Comparison of ENCODE assay signal across 8 cellular contexts in the genomic region with DNA sequence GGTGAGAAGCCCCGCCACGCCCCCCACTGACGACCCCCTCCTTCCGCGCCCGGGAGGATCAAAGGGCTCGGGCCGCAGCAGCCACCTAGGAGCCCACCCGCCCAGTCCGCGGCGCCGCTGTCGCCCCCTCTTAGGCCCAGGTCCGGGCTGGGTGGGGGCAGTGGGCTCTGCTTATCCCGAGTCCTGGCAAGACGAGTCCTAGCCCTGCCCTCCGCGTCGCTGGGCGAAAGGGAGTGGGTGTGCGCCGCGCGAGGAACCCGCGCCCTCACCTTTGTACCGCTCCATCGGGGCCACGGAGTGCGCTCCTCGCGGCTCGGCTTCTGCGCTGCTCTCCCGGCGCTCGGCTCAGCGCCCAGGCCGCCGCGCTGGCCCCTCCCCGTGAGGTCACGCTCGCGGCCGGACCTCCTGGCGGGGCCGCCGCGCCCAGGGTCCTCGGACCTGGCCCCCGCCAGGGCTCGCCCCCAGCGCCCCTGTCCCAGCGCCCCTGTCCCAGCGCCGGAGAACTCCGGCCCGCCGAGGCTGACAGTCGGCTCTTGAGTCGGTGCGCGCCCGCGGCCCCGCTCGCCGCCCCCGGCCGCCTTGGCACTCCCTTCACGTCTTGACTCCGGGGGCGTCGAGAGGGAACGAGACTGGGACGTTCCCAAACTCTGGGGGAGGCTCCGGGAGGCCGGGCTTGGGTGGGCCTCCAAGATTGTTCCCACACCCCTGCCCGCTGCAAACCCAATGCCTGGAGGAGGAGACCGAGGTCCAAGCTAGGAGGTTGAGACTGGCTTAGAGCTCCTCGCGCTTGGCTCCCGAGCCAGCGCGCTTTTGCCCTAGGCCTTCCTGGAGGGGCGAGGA. TPM values are rescaled to one million over a fixed set of nuclear protein-coding genes. Genes with fewer than 3 reads are reported as not detected.
A peak's percentile ranks its signal among the peaks of the same experiment; 100 is the strongest.
DNase-seq lines count a peak whose midpoint lies in the region; ATAC-seq, FAIRE-seq and TF ChIP-seq lines count a peak whose summit lies in the region.

Gene AFAP1L2 (minus strand): TSS at position 332 of the 840 bp plus-strand sequence. CDS start 47 bp downstream, at position 285.

- TF ChIP-seq EP300 in H1 (IDR thresholded peaks at IDR 0.05; ENCODE audit: borderline replicate concordance in 1 of 2, low read depth in 2 of 2, low read length in 2 of 2): no peak

- H3K9ac ChIP-seq in IMR-90 (ENCODE audit: low read depth, low read length) (no peak within 1 kb of the TSS), H1 (replicated peaks in 1 of 4; ENCODE audit: extremely low read depth in 1 of 4, low read depth in 3 of 4, low read length in 3 of 4) (no peak within 1 kb of the TSS; a peak in 1 of 7 replicates)

- peaks cover 57% of the 10 kb centered on the region for H3K27me3 Mint-ChIP-seq in Calu3 (ENCODE audit: unreplicated experiment)

- peak within 1 kb of the TSS; percentile 75; the same call in 1 of the 2 replicates for H3K4me2 ChIP-seq in IMR-90 (ENCODE audit: low read depth, low read length)
- H3K4me2 ChIP-seq in H1 (ENCODE audit: insufficient read depth in 1 of 2, low read depth in 2 of 2, low read length in 2 of 2): peak within 1 kb of the TSS; percentile 91 to 94

- BruUV-seq in Calu3 (replicated peaks; lab: Mats Ljungman, UMichigan) (no TSS peak), IMR-90 (replicated peaks; lab: Mats Ljungman, UMichigan) (no TSS peak)

- no peaks in the 10 kb centered on the region for H4K20me1 ChIP-seq in IMR-90 (ENCODE audit: insufficient read depth, low read length)
- no peaks in the 10 kb centered on the region for H4K20me1 ChIP-seq in H1 (replicated peaks in 1 of 2; ENCODE audit: control insufficient read depth in 1 of 2, insufficient read depth in 2 of 2, low read length in 2 of 2)

- WGBS in IMR-90 (ENCODE audit: extremely low coverage in 2 of 2, insufficient read length in 1 of 2), 2 experiments: 1% methylated on average over 42 of the region's 88 CpGs; no CpG with 5 or more reads in 1 of the 2 experiments
- WGBS in H1 (ENCODE audit: extremely low coverage in 1 of 2, insufficient coverage in 1 of 2, insufficient read length in 1 of 2, insufficient replicate concordance in 2 of 2, low coverage in 1 of 2, low lambda C conversion rate in 2 of 2, missing lambda C conversion rate in 1 of 2), 2 experiments: 3% methylated on average over 50 of the region's 88 CpGs; no CpG with 5 or more reads in 1 of the 2 experiments

- H3K36me3 ChIP-seq in IMR-90 (ENCODE audit: control insufficient read depth, insufficient read depth, low read length): no peaks in the 10 kb centered on the region
- no peaks in the 10 kb centered on the region for H3K36me3 ChIP-seq in H1 (ENCODE audit: control insufficient read depth in 2 of 4, insufficient read depth in 4 of 4, low read length in 3 of 4)
- H3K36me3 ChIP-seq in muscle layer of duodenum (ENCODE audit: control insufficient read depth in 1 of 2, insufficient read depth in 2 of 2, low read length in 2 of 2): no peaks in the 10 kb centered on the region

- H3K79me2 ChIP-seq in H1 (ENCODE audit: control insufficient read depth in 1 of 2, insufficient read depth in 2 of 2, low read length in 2 of 2): no peaks in the 10 kb centered on the region

- H3K4me3 Mint-ChIP-seq in Calu3 (ENCODE audit: low read depth, unreplicated experiment): peak within 1 kb of the TSS; percentile 79

- peaks cover 9% of the 10 kb centered on the region for H3K36me3 Mint-ChIP-seq in Calu3 (ENCODE audit: insufficient read depth, unreplicated experiment)

- intact Hi-C loops in Calu3 (cut with micrococcal nuclease; ENCODE audit: unreplicated experiment): no loop called here
- intact Hi-C loops in IMR-90 (cut with micrococcal nuclease): no loop called here

- H3K23ac ChIP-seq in IMR-90 (ENCODE audit: low read depth, low read length) (no peak within 1 kb of the TSS), H1 (ENCODE audit: insufficient read length) (no peak within 1 kb of the TSS)

- H4K91ac ChIP-seq in IMR-90 (ENCODE audit: insufficient read depth, low read depth, low read length) (no peak within 1 kb of the TSS), H1 (replicated peaks; ENCODE audit: insufficient read length, low read length) (no peak within 1 kb of the TSS)

- H2BK20ac ChIP-seq in IMR-90 (ENCODE audit: low read depth, low read length) (no peak within 1 kb of the TSS), H1 (ENCODE audit: low read length) (no peak within 1 kb of the TSS)

- TF ChIP-seq CTCF in Calu3 (IDR thresholded peaks at IDR 0.05; ENCODE audit: unreplicated experiment): no peak
- no peak for TF ChIP-seq CTCF in IMR-90 (conservative IDR thresholded peaks at IDR 0.05; ENCODE audit: low read depth, low read length)
- TF ChIP-seq CTCF in H1 (IDR thresholded peaks at IDR 0.05; ENCODE audit: control extremely low read depth in 1 of 3, insufficient read depth in 1 of 3, low read depth in 1 of 3, low read length in 3 of 3): no peak

- H3K56ac ChIP-seq in IMR-90 (ENCODE audit: extremely low read depth, insufficient read depth, low read length) (no peak within 1 kb of the TSS), H1 (replicated peaks; ENCODE audit: insufficient read length, low read depth, low read length) (no peak within 1 kb of the TSS)

- H2BK15ac ChIP-seq in IMR-90 (ENCODE audit: low read depth, low read length) (no peak within 1 kb of the TSS), H1 (ENCODE audit: low read length) (no peak within 1 kb of the TSS; the same call in 1 of the 2 replicates)

- H2AK5ac ChIP-seq in IMR-90 (ENCODE audit: low read depth, low read length): no peak within 1 kb of the TSS
- no peak within 1 kb of the TSS for H2AK5ac ChIP-seq in H1 (ENCODE audit: low read depth, low read length)

- H2AFZ ChIP-seq in IMR-90 (replicated peaks; ENCODE audit: low read length, poor library complexity) (peak within 1 kb of the TSS; percentile 47), H1 (ENCODE audit: low read length) (peak within 1 kb of the TSS; percentile 16; the same call in 1 of the 2 replicates)

- no peak within 1 kb of the TSS for H4K5ac ChIP-seq in IMR-90 (ENCODE audit: low read depth, low read length)
- no peak within 1 kb of the TSS for H4K5ac ChIP-seq in H1 (ENCODE audit: insufficient read length, low read depth, low read length)

- CTCF ChIA-PET in Calu3 (lab: Charles Lee) (no interaction called here), IMR-90 (lab: Yijun Ruan, JAX) (no interaction called here), H1 (lab: Charles Lee; ENCODE audit: partially characterized antibody) (interaction anchor here (0.7 to 8.6 kb wide), 20 partner anchors 8 to 301 kb away, joined by 3 to 80 read pairs (median 5); no protein-coding TSS in a partner anchor)

- no peak for TF ChIP-seq POLR2A in IMR-90 (IDR thresholded peaks at IDR 0.05; ENCODE audit: low read depth, low read length)
- no peak for TF ChIP-seq POLR2A in H1 (IDR thresholded peaks at IDR 0.05; ENCODE audit: control extremely low read depth in 1 of 2, low read depth in 2 of 2, low read length in 2 of 2)

- H3K27ac ChIP-seq in IMR-90 (ENCODE audit: insufficient read depth, low read length): no peak within 1 kb of the TSS
- no peak within 1 kb of the TSS for H3K27ac ChIP-seq in H1 (ENCODE audit: low read depth, low read length)
- H3K27ac ChIP-seq in muscle layer of duodenum (ENCODE audit: low read length): peak within 1 kb of the TSS; percentile 53

- no peaks in the 10 kb centered on the region for H3K9me3 ChIP-seq in IMR-90 (ENCODE audit: control insufficient read depth, insufficient read depth, low read length)
- no peaks in the 10 kb centered on the region for H3K9me3 ChIP-seq in H1 (ENCODE audit: insufficient read depth in 2 of 2, low read depth in 1 of 2, low read length in 1 of 2)
- H3K9me3 ChIP-seq in muscle layer of duodenum (ENCODE audit: control insufficient read depth in 1 of 2, low read length in 2 of 2): no peaks in the 10 kb centered on the region

- H2BK120ac ChIP-seq in IMR-90 (ENCODE audit: low read depth, low read length) (no peak within 1 kb of the TSS), H1 (replicated peaks; ENCODE audit: low read depth, low read length) (no peak within 1 kb of the TSS)

- H3K4me1 Mint-ChIP-seq in Calu3 (ENCODE audit: low read depth, unreplicated experiment): peaks cover 31% of the 10 kb centered on the region

- H3K4me3 ChIP-seq in IMR-90 (ENCODE audit: insufficient read depth, low read depth, low read length) (peak within 1 kb of the TSS; percentile 27; the same call in 1 of the 2 replicates), H1 (ENCODE audit: extremely low read depth in 1 of 4, insufficient read depth in 2 of 4, low read depth in 3 of 4, low read length in 4 of 4) (peak within 1 kb of the TSS; percentile 59 to 75 (median 64)), muscle layer of duodenum (ENCODE audit: low read depth in 1 of 2, low read length in 2 of 2) (peak within 1 kb of the TSS; percentile 75 to 78)

- peaks cover 50% of the 10 kb centered on the region for H3K27me3 ChIP-seq in IMR-90 (ENCODE audit: control insufficient read depth, insufficient read depth, low read length)
- peaks cover 9 to 30% (median 25%) of the 10 kb centered on the region in 4 experiments for H3K27me3 ChIP-seq in H1 (replicated peaks in 1 of 4; ENCODE audit: control insufficient read depth in 3 of 4, extremely low read depth in 1 of 4, insufficient read depth in 3 of 4, low read length in 3 of 4)
- H3K27me3 ChIP-seq in muscle layer of duodenum (ENCODE audit: low read depth, low read length): no peaks in the 10 kb centered on the region

- POLR2A ChIA-PET in IMR-90 (lab: Charles Lee; ENCODE audit: unreplicated experiment) (no interaction called here), H1 (lab: Charles Lee; ENCODE audit: partially characterized antibody) (interaction anchor here (1.7 kb wide), 1 partner anchor 25 kb away, joined by 4 read pairs; no protein-coding TSS in a partner anchor)

- H3K14ac ChIP-seq in IMR-90 (replicated peaks; ENCODE audit: low read depth, low read length): no peak within 1 kb of the TSS
- H3K14ac ChIP-seq in H1 (ENCODE audit: insufficient read length): no peak within 1 kb of the TSS

- H2BK5ac ChIP-seq in IMR-90 (ENCODE audit: low read depth, low read length, poor library complexity, severe bottlenecking) (no peak within 1 kb of the TSS), H1 (ENCODE audit: low read depth, low read length) (no peak within 1 kb of the TSS; the same call in 1 of the 2 replicates)

- H3K9me1 ChIP-seq in IMR-90 (ENCODE audit: insufficient read depth, low read length): no peaks in the 10 kb centered on the region

- H3K4me1 ChIP-seq in IMR-90 (ENCODE audit: control insufficient read depth, insufficient read depth, low read length) (no peaks in the 10 kb centered on the region), H1 (replicated peaks in 1 of 4; ENCODE audit: control insufficient read depth in 3 of 4, insufficient read depth in 4 of 4, low read length in 3 of 4) (peaks cover 0 to 10% (median 2%) of the 10 kb centered on the region in 4 experiments; a peak in 5 of 7 replicates), muscle layer of duodenum (ENCODE audit: control insufficient read depth in 1 of 2, insufficient read depth in 2 of 2, low read length in 2 of 2) (peaks cover 6 to 36% of the 10 kb centered on the region in 2 donors)

- peak; percentile 79 for ATAC-seq in IMR-90 (ENCODE audit: low read depth)
- no peak for ATAC-seq in HG03521 (IDR thresholded peaks at IDR 0.05; ENCODE audit: unreplicated experiment)
- ATAC-seq in GM21576 (IDR thresholded peaks at IDR 0.05; ENCODE audit: unreplicated experiment): no peak

- H3K4ac ChIP-seq in IMR-90 (ENCODE audit: low read depth, low read length): no peak within 1 kb of the TSS
- no peak within 1 kb of the TSS for H3K4ac ChIP-seq in H1 (replicated peaks; ENCODE audit: insufficient read length, low read depth, low read length)

- in situ Hi-C loops in IMR-90 (cut with MboI; ENCODE audit: low sequenced_read_pairs): no loop called here

- dilution Hi-C loops in IMR-90 (cut with HindIII; ENCODE audit: low sequenced_read_pairs, unreplicated experiment): no loop called here

- DNase-seq in Calu3: no peak
- DNase-seq in IMR-90: no peak
- peak in 1 of 2 experiments; percentile 77 for DNase-seq in H1 (ENCODE audit: low read depth in 1 of 2, low spot score in 2 of 2)
- no peak for DNase-seq in SW 1271 (lab: John Stamatoyannopoulos, UW)
- DNase-seq in NCI-H2107 treated with DMSO at 0.1 percent for 48 hours (lab: John Stamatoyannopoulos, UW; ENCODE audit: unreplicated experiment): no peak

- no peak within 1 kb of the TSS for H3K27ac Mint-ChIP-seq in Calu3 (ENCODE audit: unreplicated experiment)

- H2AK9ac ChIP-seq in IMR-90 (replicated peaks; ENCODE audit: low read depth, low read length, poor library complexity): no peak within 1 kb of the TSS

- H3K79me1 ChIP-seq in IMR-90 (ENCODE audit: low read depth in 1 of 2, low read length in 2 of 2) (no peaks in the 10 kb centered on the region), H1 (ENCODE audit: low read depth, low read length) (no peaks in the 10 kb centered on the region)

- H4K8ac ChIP-seq in IMR-90 (ENCODE audit: low read depth in 2 of 2, low read length in 2 of 2): no peak within 1 kb of the TSS
- peak within 1 kb of the TSS; percentile 79 for H4K8ac ChIP-seq in H1 (ENCODE audit: extremely low read depth, insufficient read depth, low read length)

- H2BK12ac ChIP-seq in H1 (ENCODE audit: low read depth, low read length): 0 out of 2 replicates have a peak within 1 kb of the TSS, but pooled peaks have one; percentile 39

- no peak within 1 kb of the TSS for H3K18ac ChIP-seq in IMR-90 (ENCODE audit: low read depth, low read length)
- peak within 1 kb of the TSS; percentile 87 for H3K18ac ChIP-seq in H1 (ENCODE audit: extremely low read depth, low read length)

- FAIRE-seq in H1 (lab: Jason Lieb, UNC): no peak

- H3K23me2 ChIP-seq in H1 (ENCODE audit: low read depth, low read length): peaks cover 16% of the 10 kb centered on the region; the same call in 1 of the 2 replicates

- no peak for TF ChIP-seq RAD21 in IMR-90 (IDR thresholded peaks at IDR 0.05; ENCODE audit: low read length)
- no peak for TF ChIP-seq RAD21 in H1 (IDR thresholded peaks at IDR 0.05 in 1 of 2, conservative IDR thresholded peaks at IDR 0.05 in 1 of 2; ENCODE audit: low read depth in 2 of 2, low read length in 2 of 2)

- no peaks in the 10 kb centered on the region for H3K9me3 Mint-ChIP-seq in Calu3 (ENCODE audit: low read depth, unreplicated experiment)

RNA-seq across cellular contexts. Expression of gene AFAP1L2, which starts in this region (rescaled TPM):
- 0.76 and 1.1 TPM in 2 replicates for total RNA-seq in Calu3 (2022)
- under 0.01 TPM in 1 of 2 replicates, not detected in the other for total RNA-seq in IMR-90 (2012; rRNA removed)
- 0.10 and 0.22 TPM in 2 replicates for polyA plus RNA-seq in IMR-90 (2012; rRNA removed)
- 0.13 and 0.27 TPM in 2 replicates for polyA plus RNA-seq in IMR-90 (2012; cell fraction: cytosol; rRNA removed)
- polyA plus RNA-seq in IMR-90 (2012; cell fraction: nucleus; rRNA removed; ENCODE audit: low replicate concordance): 0.31 and 0.35 TPM in 2 replicates
- 6.2 and 6.4 TPM in 2 replicates for total RNA-seq in H1 (2021; fragmentation: NEBNext Ultra II Directional; extraction: Animal tissue kit (Norgen Biotek cat#: 25700))
- polyA plus RNA-seq in H1 (2011; rRNA removed): 3.9 and 5.4 TPM in 2 replicates
- 6.3 TPM for polyA plus RNA-seq in H1 (2011; cell fraction: cytosol; rRNA removed)
- 13.6 TPM for polyA plus RNA-seq in H1 (2011; cell fraction: nucleus; rRNA removed)
- 4.2 to 5.1 TPM (median 4.7 TPM) in 4 replicates for polyA plus RNA-seq in H1 (2012, experiment 1 of 2)
- 1.5 TPM for polyA plus RNA-seq in H1 (2012, experiment 2 of 2)
- polyA plus RNA-seq in H1 (2013, experiment 1 of 2): 3.2 TPM
- polyA plus RNA-seq in H1 (2013, experiment 2 of 2): 3.1 TPM
- polyA minus RNA-seq in H1 (2011; rRNA and poly(A)+ RNA removed): 9.1 and 12.1 TPM in 2 replicates
- polyA minus RNA-seq in H1 (2011; cell fraction: cytosol; rRNA and poly(A)+ RNA removed): 6.8 TPM
- polyA minus RNA-seq in H1 (2011; cell fraction: nucleus; rRNA and poly(A)+ RNA removed): 10.0 TPM

Comparison
In these comparisons a context has a peak if more than half of its experiments do, and no peak if none do; other contexts are left out.
1. Peak in ATAC-seq, H3K4me3 ChIP-seq and H3K4me2 ChIP-seq in IMR-90; RNA of the gene not detected or under 1 TPM.